Comparison of ENCODE assay signal across 21 cellular contexts in genomic region chr14:102421366-102422057, GRCh38. TPM values are rescaled to one million over a fixed set of nuclear protein-coding genes. Genes with fewer than 3 reads are reported as not detected.
DNase-seq lines count a peak whose midpoint lies in the region; ATAC-seq and TF ChIP-seq lines count a peak whose summit lies in the region.
"Had no signal": no experiment of that assay in that cellular context is flagged by ENCODE, and none has a peak within 500 bp of the region (broad histone marks: within the 10 kb centered on the region; RNA-seq: fewer than 3 reads in every experiment).

No MANE protein-coding gene starts in this region.

- POLR2A ChIA-PET in WTC11 (lab: Charles Lee), result interaction anchor here (0.6 kb wide), 1 partner anchor 459 kb away, joined by 3 read pairs; no protein-coding TSS in a partner anchor

- ATAC-seq in WTC11 (no peak), HG03159 (IDR thresholded peaks at IDR 0.05; ENCODE audit: unreplicated experiment) (no peak)
- ATAC-seq: A549; activated CD4-positive, CD25-positive, alpha-beta regulatory T cell treated with anti-CD3 and anti-CD28 coated beads, Interleukin-2, amount 50 U/mL, for 24 hours; left lung had no signal

- H3K36me3 Mint-ChIP-seq in activated naive CD4-positive, alpha-beta T cell treated with anti-CD3 and anti-CD28 coated beads, Interleukin-2, amount 10 ng/mL, durations not matched to agents 7 days and 5 days, result peaks cover 4% of the 10 kb centered on the region
- H3K36me3 Mint-ChIP-seq in WTC11 (peaks cover 11% of the 10 kb centered on the region), neural progenitor cell (peaks cover 20% of the 10 kb centered on the region)
- H3K36me3 Mint-ChIP-seq in activated T-cell treated with anti-CD3 and anti-CD28 coated beads, Interleukin-2, amount 50 U/mL, for 24 hours (ENCODE audit: low read depth), result peaks cover 8% of the 10 kb centered on the region

- no peak for DNase-seq in activated naive CD4-positive, alpha-beta T cell treated with anti-CD3 and anti-CD28 coated beads, Interleukin-2, amount 10 ng/mL, durations not matched to agents 7 days and 5 days
- no peak for DNase-seq in activated naive CD4-positive, alpha-beta T cell treated with Interleukin-2 at 50 U/mL for 16 hours
- DNase-seq in WTC11 (ENCODE audit: low spot score), result no peak
- DNase-seq in neural progenitor cell (ENCODE audit: low spot score), result peak; percentile 33
- DNase-seq in Kasumi-1 (lab: John Stamatoyannopoulos, UW), result no peak
- no peak for DNase-seq in activated T-cell treated with anti-CD3 and anti-CD28 coated beads, Interleukin-2, amount 50 U/mL, for 24 hours
- no peak for DNase-seq in left ventricle myocardium inferior
- DNase-seq: activated CD4-positive, alpha-beta memory T cell treated with anti-CD3 and anti-CD28 coated beads, Interleukin-2, amount 10 ng/mL, durations not matched to agents 7 days and 5 days; activated naive CD4-positive, alpha-beta T cell treated with anti-CD3 and anti-CD28 coated beads, Interleukin-2, amount 50 U/mL, for 16 hours; BE2C; caudate nucleus; left lung; NCI-H526 treated with DMSO at 0.1 percent for 48 hours; stimulated activated CD4-positive, alpha-beta T cell treated with anti-CD3 and anti-CD28 coated beads, Interleukin-2, amount 100 ng/mL, for 48 hours; stimulated activated naive CD4-positive, alpha-beta T cell had no signal

- H3K27me3 ChIP-seq in neural progenitor cell (no peaks in the 10 kb centered on the region), left ventricle myocardium inferior (ENCODE audit: low read depth) (no peaks in the 10 kb centered on the region)
- H3K27me3 ChIP-seq: BE2C, left lung, tibial nerve had no signal

- no peaks in the 10 kb centered on the region for H3K4me1 ChIP-seq in neural progenitor cell
- H3K4me1 ChIP-seq in left ventricle myocardium inferior, result no peaks in the 10 kb centered on the region
- H3K4me1 ChIP-seq: A549, BE2C, left lung had no signal

- H3K9me3 ChIP-seq in neural progenitor cell (ENCODE audit: low read depth), result no peaks in the 10 kb centered on the region
- no peaks in the 10 kb centered on the region for H3K9me3 ChIP-seq in left ventricle myocardium inferior (replicated peaks)
- H3K9me3 ChIP-seq: A549, BE2C, left lung, tibial nerve had no signal

- H3K4me1 Mint-ChIP-seq in activated naive CD4-positive, alpha-beta T cell treated with anti-CD3 and anti-CD28 coated beads, Interleukin-2, amount 10 ng/mL, durations not matched to agents 7 days and 5 days, result peaks cover 3% of the 10 kb centered on the region
- H3K4me1 Mint-ChIP-seq in WTC11, result no peaks in the 10 kb centered on the region; the same call in 1 of the 2 replicates
- H3K4me1 Mint-ChIP-seq in neural progenitor cell, result peaks cover 5% of the 10 kb centered on the region
- H3K4me1 Mint-ChIP-seq in activated T-cell treated with anti-CD3 and anti-CD28 coated beads, Interleukin-2, amount 50 U/mL, for 24 hours (ENCODE audit: low read depth), result no peaks in the 10 kb centered on the region
- H3K4me1 Mint-ChIP-seq: activated CD4-positive, alpha-beta memory T cell treated with anti-CD3 and anti-CD28 coated beads, Interleukin-2, amount 10 ng/mL, durations not matched to agents 7 days and 5 days had no signal

- no peak overlapping the region for H3K9ac ChIP-seq in neural progenitor cell

- no peak overlapping the region for H3K27ac ChIP-seq in neural progenitor cell
- no peak overlapping the region for H3K27ac ChIP-seq in left ventricle myocardium inferior (replicated peaks)
- H3K27ac ChIP-seq: A549, left lung, skin epidermis, tibial nerve had no signal

- H3K79me2 ChIP-seq in neural progenitor cell (ENCODE audit: low read depth), result no peaks in the 10 kb centered on the region

- H3K9me3 Mint-ChIP-seq in activated naive CD4-positive, alpha-beta T cell treated with anti-CD3 and anti-CD28 coated beads, Interleukin-2, amount 10 ng/mL, durations not matched to agents 7 days and 5 days, result no peaks in the 10 kb centered on the region
- H3K9me3 Mint-ChIP-seq in WTC11, result no peaks in the 10 kb centered on the region
- no peaks in the 10 kb centered on the region for H3K9me3 Mint-ChIP-seq in neural progenitor cell
- H3K9me3 Mint-ChIP-seq in activated T-cell treated with anti-CD3 and anti-CD28 coated beads, Interleukin-2, amount 50 U/mL, for 24 hours, result no peaks in the 10 kb centered on the region
- H3K9me3 Mint-ChIP-seq: activated CD4-positive, alpha-beta memory T cell treated with anti-CD3 and anti-CD28 coated beads, Interleukin-2, amount 10 ng/mL, durations not matched to agents 7 days and 5 days; nephron had no signal

- intact Hi-C loops in left ventricle myocardium inferior (cut with micrococcal nuclease), result no loop called here

- H2AFZ ChIP-seq in neural progenitor cell (replicated peaks), result no peak overlapping the region

- no peaks in the 10 kb centered on the region for H3F3A ChIP-seq in neural progenitor cell (ENCODE audit: low read depth)

- no peaks in the 10 kb centered on the region for H3K27me3 Mint-ChIP-seq in activated naive CD4-positive, alpha-beta T cell treated with anti-CD3 and anti-CD28 coated beads, Interleukin-2, amount 10 ng/mL, durations not matched to agents 7 days and 5 days
- H3K27me3 Mint-ChIP-seq in WTC11 (ENCODE audit: low read depth) (no peaks in the 10 kb centered on the region), neural progenitor cell (ENCODE audit: insufficient read depth, low read depth) (peaks cover 10% of the 10 kb centered on the region)
- no peaks in the 10 kb centered on the region for H3K27me3 Mint-ChIP-seq in activated T-cell treated with anti-CD3 and anti-CD28 coated beads, Interleukin-2, amount 50 U/mL, for 24 hours
- H3K27me3 Mint-ChIP-seq: activated CD4-positive, alpha-beta memory T cell treated with anti-CD3 and anti-CD28 coated beads, Interleukin-2, amount 10 ng/mL, durations not matched to agents 7 days and 5 days had no signal

- peak overlapping the region; percentile 35 for H3K27ac Mint-ChIP-seq in activated naive CD4-positive, alpha-beta T cell treated with anti-CD3 and anti-CD28 coated beads, Interleukin-2, amount 10 ng/mL, durations not matched to agents 7 days and 5 days
- H3K27ac Mint-ChIP-seq in WTC11, result peak overlapping the region; percentile 30; the same call in 1 of the 2 replicates
- no peak overlapping the region for H3K27ac Mint-ChIP-seq in neural progenitor cell
- no peak overlapping the region for H3K27ac Mint-ChIP-seq in activated T-cell treated with anti-CD3 and anti-CD28 coated beads, Interleukin-2, amount 50 U/mL, for 24 hours
- H3K27ac Mint-ChIP-seq: activated CD4-positive, alpha-beta memory T cell treated with anti-CD3 and anti-CD28 coated beads, Interleukin-2, amount 10 ng/mL, durations not matched to agents 7 days and 5 days had no signal

- H4K20me1 ChIP-seq in neural progenitor cell (ENCODE audit: low read depth), result peaks cover 7% of the 10 kb centered on the region

- H3K36me3 ChIP-seq in neural progenitor cell (no peaks in the 10 kb centered on the region), left ventricle myocardium inferior (peaks cover 32% of the 10 kb centered on the region)
- H3K36me3 ChIP-seq: BE2C had no signal

- no peak overlapping the region for H3K4me3 Mint-ChIP-seq in activated naive CD4-positive, alpha-beta T cell treated with anti-CD3 and anti-CD28 coated beads, Interleukin-2, amount 10 ng/mL, durations not matched to agents 7 days and 5 days
- H3K4me3 Mint-ChIP-seq in WTC11 (no peak overlapping the region), neural progenitor cell (no peak overlapping the region)
- H3K4me3 Mint-ChIP-seq in activated T-cell treated with anti-CD3 and anti-CD28 coated beads, Interleukin-2, amount 50 U/mL, for 24 hours, result no peak overlapping the region
- H3K4me3 Mint-ChIP-seq: activated CD4-positive, alpha-beta memory T cell treated with anti-CD3 and anti-CD28 coated beads, Interleukin-2, amount 10 ng/mL, durations not matched to agents 7 days and 5 days; nephron had no signal

- no peak overlapping the region for H3K4me2 ChIP-seq in neural progenitor cell
- H3K4me2 ChIP-seq: A549 had no signal

- TF ChIP-seq CTCF in WTC11 (IDR thresholded peaks at IDR 0.05) (no peak), neural progenitor cell (IDR thresholded peaks at IDR 0.05) (no peak), left ventricle myocardium inferior (IDR thresholded peaks at IDR 0.05; ENCODE audit: borderline replicate concordance) (no peak)

- CTCF ChIA-PET in activated naive CD4-positive, alpha-beta T cell treated with anti-CD3 and anti-CD28 coated beads, Interleukin-2, amount 10 ng/mL, durations not matched to agents 7 days and 5 days (lab: Charles Lee), result no interaction called here
- CTCF ChIA-PET in WTC11 (lab: Charles Lee), result interaction anchor here (1.2 to 1.5 kb wide), 2 partner anchors 10 to 103 kb away, joined by 3 to 4 read pairs; no protein-coding TSS in a partner anchor

- H3K4me3 ChIP-seq in neural progenitor cell, result no peak overlapping the region
- no peak overlapping the region for H3K4me3 ChIP-seq in left ventricle myocardium inferior
- H3K4me3 ChIP-seq: A549, left lung, skin epidermis, tibial nerve had no signal

TF ChIP-seq in WTC11, 78 proteins besides CTCF, POLR2A, EP300 and RAD21 (continues in another document):
- no peak for TF ChIP-seq CREM (CRISPR knock-in tag; IDR thresholded peaks at IDR 0.05)
- no peak for TF ChIP-seq EMX1 (CRISPR knock-in tag; IDR thresholded peaks at IDR 0.05)
- no peak for TF ChIP-seq ZNF232 (CRISPR knock-in tag; IDR thresholded peaks at IDR 0.05)
- TF ChIP-seq ZNF281 (CRISPR knock-in tag; IDR thresholded peaks at IDR 0.05), result no peak

RNA-seq across cellular contexts. Expression of gene TECPR2, which starts 58.8 kb away (rescaled TPM):
- total RNA-seq in WTC11 (2021) (19.8 to 25.0 TPM (median 21.3 TPM) in 3 replicates), neural progenitor cell (ENCODE audit: low replicate concordance) (8.4 and 13.1 TPM in 2 replicates), left ventricle myocardium inferior (20.0 TPM)

RNA-seq across cellular contexts. Expression of gene CINP, which starts 58.8 kb away (rescaled TPM):
- total RNA-seq in WTC11 (2021), result 38.3 to 43.8 TPM (median 39.5 TPM) in 3 replicates
- 30.4 and 53.5 TPM in 2 replicates for total RNA-seq in neural progenitor cell (ENCODE audit: low replicate concordance)
- total RNA-seq in left ventricle myocardium inferior, result 33.4 TPM

Comparison
In these comparisons a context has a peak if more than half of its experiments do, and no peak if none do; other contexts are left out.
1. H3K27ac Mint-ChIP-seq: peak in activated naive CD4-positive, alpha-beta T cell treated with anti-CD3 and anti-CD28 coated beads, Interleukin-2, amount 10 ng/mL, durations not matched to agents 7 days and 5 days (single experiment) and WTC11 (single experiment); none in neural progenitor cell (single experiment) and activated T-cell treated with anti-CD3 and anti-CD28 coated beads, Interleukin-2, amount 50 U/mL, for 24 hours (single experiment).